Comparison of ENCODE assay signal across 2 cellular contexts in genomic region chr1:19484793-19485361, GRCh38.
TF ChIP-seq lines count a peak whose summit lies in the region.

No MANE protein-coding gene starts in this region.

TF ChIP-seq in HEK293, 187 proteins besides CTCF, POLR2A, EP300 and RAD21 (continued from another document and continues in another):
- TF ChIP-seq, protein P1, sequence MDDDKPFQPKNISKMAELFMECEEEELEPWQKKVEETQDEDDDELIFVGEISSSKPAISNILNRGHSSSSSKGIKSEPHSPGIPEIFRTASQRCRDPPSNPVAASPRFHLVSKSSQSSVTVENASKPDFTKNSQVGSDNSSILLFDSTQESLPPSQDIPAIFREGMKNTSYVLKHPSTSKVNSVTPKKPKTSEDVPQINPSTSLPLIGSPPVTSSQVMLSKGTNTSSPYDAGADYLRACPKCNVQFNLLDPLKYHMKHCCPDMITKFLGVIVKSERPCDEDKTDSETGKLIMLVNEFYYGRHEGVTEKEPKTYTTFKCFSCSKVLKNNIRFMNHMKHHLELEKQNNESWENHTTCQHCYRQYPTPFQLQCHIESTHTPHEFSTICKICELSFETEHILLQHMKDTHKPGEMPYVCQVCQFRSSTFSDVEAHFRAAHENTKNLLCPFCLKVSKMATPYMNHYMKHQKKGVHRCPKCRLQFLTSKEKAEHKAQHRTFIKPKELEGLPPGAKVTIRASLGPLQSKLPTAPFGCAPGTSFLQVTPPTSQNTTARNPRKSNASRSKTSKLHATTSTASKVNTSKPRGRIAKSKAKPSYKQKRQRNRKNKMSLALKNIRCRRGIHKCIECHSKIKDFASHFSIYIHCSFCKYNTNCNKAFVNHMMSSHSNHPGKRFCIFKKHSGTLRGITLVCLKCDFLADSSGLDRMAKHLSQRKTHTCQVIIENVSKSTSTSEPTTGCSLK (tag by site-specific recombination; IDR thresholded peaks at IDR 0.05), result no peak
- TF ChIP-seq ZIC2 (tag by site-specific recombination; IDR thresholded peaks at IDR 0.05) (peak; percentile 23), ZBTB48 (tag by site-specific recombination; IDR thresholded peaks at IDR 0.05) (no peak; the same call in 1 of the 2 replicates), ZNF366 (tag by site-specific recombination; conservative IDR thresholded peaks at IDR 0.05) (no peak), ZNF704 (tag by site-specific recombination; IDR thresholded peaks at IDR 0.05) (no peak), ZNF677 (tag by site-specific recombination; IDR thresholded peaks at IDR 0.05) (no peak), ZNF580 (tag by site-specific recombination; IDR thresholded peaks at IDR 0.05) (no peak), ZFP41 (tag by site-specific recombination; IDR thresholded peaks at IDR 0.05; ENCODE audit: borderline replicate concordance) (no peak), FEZF1 (tag by site-specific recombination; IDR thresholded peaks at IDR 0.05) (no peak)
- TF ChIP-seq, protein P2, sequence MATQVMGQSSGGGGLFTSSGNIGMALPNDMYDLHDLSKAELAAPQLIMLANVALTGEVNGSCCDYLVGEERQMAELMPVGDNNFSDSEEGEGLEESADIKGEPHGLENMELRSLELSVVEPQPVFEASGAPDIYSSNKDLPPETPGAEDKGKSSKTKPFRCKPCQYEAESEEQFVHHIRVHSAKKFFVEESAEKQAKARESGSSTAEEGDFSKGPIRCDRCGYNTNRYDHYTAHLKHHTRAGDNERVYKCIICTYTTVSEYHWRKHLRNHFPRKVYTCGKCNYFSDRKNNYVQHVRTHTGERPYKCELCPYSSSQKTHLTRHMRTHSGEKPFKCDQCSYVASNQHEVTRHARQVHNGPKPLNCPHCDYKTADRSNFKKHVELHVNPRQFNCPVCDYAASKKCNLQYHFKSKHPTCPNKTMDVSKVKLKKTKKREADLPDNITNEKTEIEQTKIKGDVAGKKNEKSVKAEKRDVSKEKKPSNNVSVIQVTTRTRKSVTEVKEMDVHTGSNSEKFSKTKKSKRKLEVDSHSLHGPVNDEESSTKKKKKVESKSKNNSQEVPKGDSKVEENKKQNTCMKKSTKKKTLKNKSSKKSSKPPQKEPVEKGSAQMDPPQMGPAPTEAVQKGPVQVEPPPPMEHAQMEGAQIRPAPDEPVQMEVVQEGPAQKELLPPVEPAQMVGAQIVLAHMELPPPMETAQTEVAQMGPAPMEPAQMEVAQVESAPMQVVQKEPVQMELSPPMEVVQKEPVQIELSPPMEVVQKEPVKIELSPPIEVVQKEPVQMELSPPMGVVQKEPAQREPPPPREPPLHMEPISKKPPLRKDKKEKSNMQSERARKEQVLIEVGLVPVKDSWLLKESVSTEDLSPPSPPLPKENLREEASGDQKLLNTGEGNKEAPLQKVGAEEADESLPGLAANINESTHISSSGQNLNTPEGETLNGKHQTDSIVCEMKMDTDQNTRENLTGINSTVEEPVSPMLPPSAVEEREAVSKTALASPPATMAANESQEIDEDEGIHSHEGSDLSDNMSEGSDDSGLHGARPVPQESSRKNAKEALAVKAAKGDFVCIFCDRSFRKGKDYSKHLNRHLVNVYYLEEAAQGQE (tag by site-specific recombination; IDR thresholded peaks at IDR 0.05), result no peak
- TF ChIP-seq, protein P3, sequence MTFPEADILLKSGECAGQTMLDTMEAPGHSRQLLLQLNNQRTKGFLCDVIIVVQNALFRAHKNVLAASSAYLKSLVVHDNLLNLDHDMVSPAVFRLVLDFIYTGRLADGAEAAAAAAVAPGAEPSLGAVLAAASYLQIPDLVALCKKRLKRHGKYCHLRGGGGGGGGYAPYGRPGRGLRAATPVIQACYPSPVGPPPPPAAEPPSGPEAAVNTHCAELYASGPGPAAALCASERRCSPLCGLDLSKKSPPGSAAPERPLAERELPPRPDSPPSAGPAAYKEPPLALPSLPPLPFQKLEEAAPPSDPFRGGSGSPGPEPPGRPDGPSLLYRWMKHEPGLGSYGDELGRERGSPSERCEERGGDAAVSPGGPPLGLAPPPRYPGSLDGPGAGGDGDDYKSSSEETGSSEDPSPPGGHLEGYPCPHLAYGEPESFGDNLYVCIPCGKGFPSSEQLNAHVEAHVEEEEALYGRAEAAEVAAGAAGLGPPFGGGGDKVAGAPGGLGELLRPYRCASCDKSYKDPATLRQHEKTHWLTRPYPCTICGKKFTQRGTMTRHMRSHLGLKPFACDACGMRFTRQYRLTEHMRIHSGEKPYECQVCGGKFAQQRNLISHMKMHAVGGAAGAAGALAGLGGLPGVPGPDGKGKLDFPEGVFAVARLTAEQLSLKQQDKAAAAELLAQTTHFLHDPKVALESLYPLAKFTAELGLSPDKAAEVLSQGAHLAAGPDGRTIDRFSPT (tag by site-specific recombination; IDR thresholded peaks at IDR 0.05), result no peak
- TF ChIP-seq, protein P4, sequence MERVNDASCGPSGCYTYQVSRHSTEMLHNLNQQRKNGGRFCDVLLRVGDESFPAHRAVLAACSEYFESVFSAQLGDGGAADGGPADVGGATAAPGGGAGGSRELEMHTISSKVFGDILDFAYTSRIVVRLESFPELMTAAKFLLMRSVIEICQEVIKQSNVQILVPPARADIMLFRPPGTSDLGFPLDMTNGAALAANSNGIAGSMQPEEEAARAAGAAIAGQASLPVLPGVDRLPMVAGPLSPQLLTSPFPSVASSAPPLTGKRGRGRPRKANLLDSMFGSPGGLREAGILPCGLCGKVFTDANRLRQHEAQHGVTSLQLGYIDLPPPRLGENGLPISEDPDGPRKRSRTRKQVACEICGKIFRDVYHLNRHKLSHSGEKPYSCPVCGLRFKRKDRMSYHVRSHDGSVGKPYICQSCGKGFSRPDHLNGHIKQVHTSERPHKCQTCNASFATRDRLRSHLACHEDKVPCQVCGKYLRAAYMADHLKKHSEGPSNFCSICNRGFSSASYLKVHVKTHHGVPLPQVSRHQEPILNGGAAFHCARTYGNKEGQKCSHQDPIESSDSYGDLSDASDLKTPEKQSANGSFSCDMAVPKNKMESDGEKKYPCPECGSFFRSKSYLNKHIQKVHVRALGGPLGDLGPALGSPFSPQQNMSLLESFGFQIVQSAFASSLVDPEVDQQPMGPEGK (tag by site-specific recombination; IDR thresholded peaks at IDR 0.05), result peak; percentile 91

TF ChIP-seq in HepG2, 621 proteins besides CTCF, POLR2A, EP300 and RAD21 (continued from another document and continues in another):
- TF ChIP-seq DBP (CRISPR knock-in tag; IDR thresholded peaks at IDR 0.05; ENCODE audit: not compliant biosample characterization), result no peak
- no peak for TF ChIP-seq ZSCAN21 (CRISPR knock-in tag; IDR thresholded peaks at IDR 0.05; ENCODE audit: borderline replicate concordance)
- TF ChIP-seq, protein P5, sequence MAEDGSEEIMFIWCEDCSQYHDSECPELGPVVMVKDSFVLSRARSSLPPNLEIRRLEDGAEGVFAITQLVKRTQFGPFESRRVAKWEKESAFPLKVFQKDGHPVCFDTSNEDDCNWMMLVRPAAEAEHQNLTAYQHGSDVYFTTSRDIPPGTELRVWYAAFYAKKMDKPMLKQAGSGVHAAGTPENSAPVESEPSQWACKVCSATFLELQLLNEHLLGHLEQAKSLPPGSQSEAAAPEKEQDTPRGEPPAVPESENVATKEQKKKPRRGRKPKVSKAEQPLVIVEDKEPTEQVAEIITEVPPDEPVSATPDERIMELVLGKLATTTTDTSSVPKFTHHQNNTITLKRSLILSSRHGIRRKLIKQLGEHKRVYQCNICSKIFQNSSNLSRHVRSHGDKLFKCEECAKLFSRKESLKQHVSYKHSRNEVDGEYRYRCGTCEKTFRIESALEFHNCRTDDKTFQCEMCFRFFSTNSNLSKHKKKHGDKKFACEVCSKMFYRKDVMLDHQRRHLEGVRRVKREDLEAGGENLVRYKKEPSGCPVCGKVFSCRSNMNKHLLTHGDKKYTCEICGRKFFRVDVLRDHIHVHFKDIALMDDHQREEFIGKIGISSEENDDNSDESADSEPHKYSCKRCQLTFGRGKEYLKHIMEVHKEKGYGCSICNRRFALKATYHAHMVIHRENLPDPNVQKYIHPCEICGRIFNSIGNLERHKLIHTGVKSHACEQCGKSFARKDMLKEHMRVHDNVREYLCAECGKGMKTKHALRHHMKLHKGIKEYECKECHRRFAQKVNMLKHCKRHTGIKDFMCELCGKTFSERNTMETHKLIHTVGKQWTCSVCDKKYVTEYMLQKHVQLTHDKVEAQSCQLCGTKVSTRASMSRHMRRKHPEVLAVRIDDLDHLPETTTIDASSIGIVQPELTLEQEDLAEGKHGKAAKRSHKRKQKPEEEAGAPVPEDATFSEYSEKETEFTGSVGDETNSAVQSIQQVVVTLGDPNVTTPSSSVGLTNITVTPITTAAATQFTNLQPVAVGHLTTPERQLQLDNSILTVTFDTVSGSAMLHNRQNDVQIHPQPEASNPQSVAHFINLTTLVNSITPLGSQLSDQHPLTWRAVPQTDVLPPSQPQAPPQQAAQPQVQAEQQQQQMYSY (CRISPR knock-in tag; IDR thresholded peaks at IDR 0.05), result no peak
- TF ChIP-seq SUZ12 (IDR thresholded peaks at IDR 0.05; ENCODE audit: low read depth, low read length), result no peak
- TF ChIP-seq, protein P6, sequence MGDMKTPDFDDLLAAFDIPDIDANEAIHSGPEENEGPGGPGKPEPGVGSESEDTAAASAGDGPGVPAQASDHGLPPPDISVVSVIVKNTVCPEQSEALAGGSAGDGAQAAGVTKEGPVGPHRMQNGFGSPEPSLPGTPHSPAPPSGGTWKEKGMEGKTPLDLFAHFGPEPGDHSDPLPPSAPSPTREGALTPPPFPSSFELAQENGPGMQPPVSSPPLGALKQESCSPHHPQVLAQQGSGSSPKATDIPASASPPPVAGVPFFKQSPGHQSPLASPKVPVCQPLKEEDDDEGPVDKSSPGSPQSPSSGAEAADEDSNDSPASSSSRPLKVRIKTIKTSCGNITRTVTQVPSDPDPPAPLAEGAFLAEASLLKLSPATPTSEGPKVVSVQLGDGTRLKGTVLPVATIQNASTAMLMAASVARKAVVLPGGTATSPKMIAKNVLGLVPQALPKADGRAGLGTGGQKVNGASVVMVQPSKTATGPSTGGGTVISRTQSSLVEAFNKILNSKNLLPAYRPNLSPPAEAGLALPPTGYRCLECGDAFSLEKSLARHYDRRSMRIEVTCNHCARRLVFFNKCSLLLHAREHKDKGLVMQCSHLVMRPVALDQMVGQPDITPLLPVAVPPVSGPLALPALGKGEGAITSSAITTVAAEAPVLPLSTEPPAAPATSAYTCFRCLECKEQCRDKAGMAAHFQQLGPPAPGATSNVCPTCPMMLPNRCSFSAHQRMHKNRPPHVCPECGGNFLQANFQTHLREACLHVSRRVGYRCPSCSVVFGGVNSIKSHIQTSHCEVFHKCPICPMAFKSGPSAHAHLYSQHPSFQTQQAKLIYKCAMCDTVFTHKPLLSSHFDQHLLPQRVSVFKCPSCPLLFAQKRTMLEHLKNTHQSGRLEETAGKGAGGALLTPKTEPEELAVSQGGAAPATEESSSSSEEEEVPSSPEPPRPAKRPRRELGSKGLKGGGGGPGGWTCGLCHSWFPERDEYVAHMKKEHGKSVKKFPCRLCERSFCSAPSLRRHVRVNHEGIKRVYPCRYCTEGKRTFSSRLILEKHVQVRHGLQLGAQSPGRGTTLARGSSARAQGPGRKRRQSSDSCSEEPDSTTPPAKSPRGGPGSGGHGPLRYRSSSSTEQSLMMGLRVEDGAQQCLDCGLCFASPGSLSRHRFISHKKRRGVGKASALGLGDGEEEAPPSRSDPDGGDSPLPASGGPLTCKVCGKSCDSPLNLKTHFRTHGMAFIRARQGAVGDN (CRISPR knock-in tag; IDR thresholded peaks at IDR 0.05), result peak; percentile 39
- TF ChIP-seq TBP (CRISPR knock-in tag; IDR thresholded peaks at IDR 0.05), result no peak
- TF ChIP-seq ZNF563 (CRISPR knock-in tag; IDR thresholded peaks at IDR 0.05), result 0 out of 2 replicates have a peak, but pooled peaks have one; percentile 7
- TF ChIP-seq ZNF781 (CRISPR knock-in tag; IDR thresholded peaks at IDR 0.05; ENCODE audit: borderline replicate concordance, not compliant biosample characterization), result no peak
- TF ChIP-seq, protein P7, sequence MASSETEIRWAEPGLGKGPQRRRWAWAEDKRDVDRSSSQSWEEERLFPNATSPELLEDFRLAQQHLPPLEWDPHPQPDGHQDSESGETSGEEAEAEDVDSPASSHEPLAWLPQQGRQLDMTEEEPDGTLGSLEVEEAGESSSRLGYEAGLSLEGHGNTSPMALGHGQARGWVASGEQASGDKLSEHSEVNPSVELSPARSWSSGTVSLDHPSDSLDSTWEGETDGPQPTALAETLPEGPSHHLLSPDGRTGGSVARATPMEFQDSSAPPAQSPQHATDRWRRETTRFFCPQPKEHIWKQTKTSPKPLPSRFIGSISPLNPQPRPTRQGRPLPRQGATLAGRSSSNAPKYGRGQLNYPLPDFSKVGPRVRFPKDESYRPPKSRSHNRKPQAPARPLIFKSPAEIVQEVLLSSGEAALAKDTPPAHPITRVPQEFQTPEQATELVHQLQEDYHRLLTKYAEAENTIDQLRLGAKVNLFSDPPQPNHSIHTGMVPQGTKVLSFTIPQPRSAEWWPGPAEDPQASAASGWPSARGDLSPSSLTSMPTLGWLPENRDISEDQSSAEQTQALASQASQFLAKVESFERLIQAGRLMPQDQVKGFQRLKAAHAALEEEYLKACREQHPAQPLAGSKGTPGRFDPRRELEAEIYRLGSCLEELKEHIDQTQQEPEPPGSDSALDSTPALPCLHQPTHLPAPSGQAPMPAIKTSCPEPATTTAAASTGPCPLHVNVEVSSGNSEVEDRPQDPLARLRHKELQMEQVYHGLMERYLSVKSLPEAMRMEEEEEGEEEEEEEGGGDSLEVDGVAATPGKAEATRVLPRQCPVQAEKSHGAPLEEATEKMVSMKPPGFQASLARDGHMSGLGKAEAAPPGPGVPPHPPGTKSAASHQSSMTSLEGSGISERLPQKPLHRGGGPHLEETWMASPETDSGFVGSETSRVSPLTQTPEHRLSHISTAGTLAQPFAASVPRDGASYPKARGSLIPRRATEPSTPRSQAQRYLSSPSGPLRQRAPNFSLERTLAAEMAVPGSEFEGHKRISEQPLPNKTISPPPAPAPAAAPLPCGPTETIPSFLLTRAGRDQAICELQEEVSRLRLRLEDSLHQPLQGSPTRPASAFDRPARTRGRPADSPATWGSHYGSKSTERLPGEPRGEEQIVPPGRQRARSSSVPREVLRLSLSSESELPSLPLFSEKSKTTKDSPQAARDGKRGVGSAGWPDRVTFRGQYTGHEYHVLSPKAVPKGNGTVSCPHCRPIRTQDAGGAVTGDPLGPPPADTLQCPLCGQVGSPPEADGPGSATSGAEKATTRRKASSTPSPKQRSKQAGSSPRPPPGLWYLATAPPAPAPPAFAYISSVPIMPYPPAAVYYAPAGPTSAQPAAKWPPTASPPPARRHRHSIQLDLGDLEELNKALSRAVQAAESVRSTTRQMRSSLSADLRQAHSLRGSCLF (CRISPR knock-in tag; IDR thresholded peaks at IDR 0.05; ENCODE audit: borderline replicate concordance), result no peak
- TF ChIP-seq NCOA1 (CRISPR knock-in tag; IDR thresholded peaks at IDR 0.05), result no peak
- TF ChIP-seq RORA (CRISPR knock-in tag; IDR thresholded peaks at IDR 0.05), result no peak
- no peak for TF ChIP-seq NFKBIZ (CRISPR knock-in tag; IDR thresholded peaks at IDR 0.05)
- TF ChIP-seq ZNF17 (CRISPR knock-in tag; IDR thresholded peaks at IDR 0.05), result no peak
- no peak for TF ChIP-seq SALL2 (CRISPR knock-in tag; IDR thresholded peaks at IDR 0.05)
- TF ChIP-seq, protein P8, sequence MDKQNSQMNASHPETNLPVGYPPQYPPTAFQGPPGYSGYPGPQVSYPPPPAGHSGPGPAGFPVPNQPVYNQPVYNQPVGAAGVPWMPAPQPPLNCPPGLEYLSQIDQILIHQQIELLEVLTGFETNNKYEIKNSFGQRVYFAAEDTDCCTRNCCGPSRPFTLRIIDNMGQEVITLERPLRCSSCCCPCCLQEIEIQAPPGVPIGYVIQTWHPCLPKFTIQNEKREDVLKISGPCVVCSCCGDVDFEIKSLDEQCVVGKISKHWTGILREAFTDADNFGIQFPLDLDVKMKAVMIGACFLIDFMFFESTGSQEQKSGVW (CRISPR knock-in tag; IDR thresholded peaks at IDR 0.05; ENCODE audit: borderline replicate concordance), result no peak
- TF ChIP-seq ATF7-NPFF (CRISPR knock-in tag; IDR thresholded peaks at IDR 0.05; ENCODE audit: low read depth), result 0 out of 2 replicates have a peak, but pooled peaks have one; percentile 51
